9 cellular contexts compared by ENCODE assay signal in genomic region chr16:4114257-4115208, GRCh38. TPM values are rescaled to one million over a fixed set of nuclear protein-coding genes. Genes with fewer than 3 reads are reported as not detected.
DNase-seq lines count a peak whose midpoint lies in the region; ATAC-seq and TF ChIP-seq lines count a peak whose summit lies in the region.
"Had no signal": no experiment of that assay in that cellular context is flagged by ENCODE, and none has a peak within 500 bp of the region (broad histone marks: within the 10 kb centered on the region; RNA-seq: fewer than 3 reads in every experiment).

No MANE protein-coding gene starts in this region.

- H3K27ac ChIP-seq in left ventricle myocardium inferior (replicated peaks) = peak overlapping the region; percentile 82
- H3K27ac ChIP-seq in muscle layer of duodenum (ENCODE audit: low read length) = no peak overlapping the region

- intact Hi-C loops in left ventricle myocardium inferior (cut with micrococcal nuclease) = no loop called here
- intact Hi-C loops in Right ventricle myocardium superior (cut with DNase I) = loop anchor here (5.0 to 10.0 kb wide), 2 partner anchors 120 to 143 kb away; no protein-coding TSS in a partner anchor

- H3K4me3 ChIP-seq in left ventricle myocardium inferior (peak overlapping the region; percentile 82), choroid plexus epithelial cell (ENCODE audit: low read depth, low read length) (peak overlapping the region; percentile 61), muscle layer of duodenum (ENCODE audit: low read depth in 1 of 2, low read length in 2 of 2) (peak overlapping the region; percentile 57 to 80)

- H3K27me3 ChIP-seq in left ventricle myocardium inferior (ENCODE audit: low read depth) (no peaks in the 10 kb centered on the region), muscle layer of duodenum (ENCODE audit: low read depth, low read length) (no peaks in the 10 kb centered on the region)

- peaks cover 65% of the 10 kb centered on the region for H3K4me1 ChIP-seq in left ventricle myocardium inferior
- peaks cover 0 to 49% of the 10 kb centered on the region in 2 donors for H3K4me1 ChIP-seq in muscle layer of duodenum (ENCODE audit: control insufficient read depth in 1 of 2, insufficient read depth in 2 of 2, low read length in 2 of 2)

- TF ChIP-seq CTCF in left ventricle myocardium inferior (IDR thresholded peaks at IDR 0.05; ENCODE audit: borderline replicate concordance) = no peak
- TF ChIP-seq CTCF in choroid plexus epithelial cell (conservative IDR thresholded peaks at IDR 0.05; ENCODE audit: low read depth, low read length) = no peak

- DNase-seq in left ventricle myocardium inferior (peak; percentile 21), Right ventricle myocardium superior (no peak), choroid plexus epithelial cell (ENCODE audit: low read depth) (no peak)
- no peak for DNase-seq in stimulated activated CD8-positive, alpha-beta memory T cell treated with anti-CD3 and anti-CD28 coated beads, Interleukin-4, amount 100 ng/mL, for 48 hours
- DNase-seq in NK-92 treated with Interleukin-12 subunit alpha and Interleukin-12 subunit beta, amount 100 ng/mL, for 24 hours (lab: John Stamatoyannopoulos, UW) = no peak
- no peak for DNase-seq in activated CD4-positive, alpha-beta T cell treated with anti-CD3 and anti-CD28 coated beads for 1 hour
- DNase-seq: T1000 had no signal

- H3K9me3 ChIP-seq in left ventricle myocardium inferior (replicated peaks) (no peaks in the 10 kb centered on the region), muscle layer of duodenum (ENCODE audit: control insufficient read depth in 1 of 2, low read length in 2 of 2) (no peaks in the 10 kb centered on the region)

- no peaks in the 10 kb centered on the region for H3K36me3 ChIP-seq in left ventricle myocardium inferior
- no peaks in the 10 kb centered on the region for H3K36me3 ChIP-seq in muscle layer of duodenum (ENCODE audit: control insufficient read depth in 1 of 2, insufficient read depth in 2 of 2, low read length in 2 of 2)

- no peak for ATAC-seq in Right ventricle myocardium superior (ENCODE audit: poor library complexity)
- no peak for ATAC-seq in HG03039 (IDR thresholded peaks at IDR 0.05; ENCODE audit: unreplicated experiment)

RNA-seq across cellular contexts. Expression of gene ADCY9, which starts 1.7 kb away (rescaled TPM):
- total RNA-seq in left ventricle myocardium inferior = 44.3 TPM
- total RNA-seq in Right ventricle myocardium superior = 44.8 TPM
